Comparison of ENCODE assay signal across 1 cellular context in genomic region chr19:54266133-54266532, GRCh38.
A peak's percentile ranks its signal among the peaks of the same experiment; 100 is the strongest.
TF ChIP-seq lines count a peak whose summit lies in the region.

No MANE protein-coding gene starts in this region.

TF ChIP-seq in GM12878, 131 proteins besides CTCF, POLR2A, EP300 and RAD21:
- TF ChIP-seq SMC3 (IDR thresholded peaks at IDR 0.05; ENCODE audit: borderline replicate concordance, low read length) (peak; percentile 66), EZH2 (IDR thresholded peaks at IDR 0.05; ENCODE audit: borderline replicate concordance, control insufficient read depth, low read depth, low read length) (no peak)
